In the genomic region with DNA sequence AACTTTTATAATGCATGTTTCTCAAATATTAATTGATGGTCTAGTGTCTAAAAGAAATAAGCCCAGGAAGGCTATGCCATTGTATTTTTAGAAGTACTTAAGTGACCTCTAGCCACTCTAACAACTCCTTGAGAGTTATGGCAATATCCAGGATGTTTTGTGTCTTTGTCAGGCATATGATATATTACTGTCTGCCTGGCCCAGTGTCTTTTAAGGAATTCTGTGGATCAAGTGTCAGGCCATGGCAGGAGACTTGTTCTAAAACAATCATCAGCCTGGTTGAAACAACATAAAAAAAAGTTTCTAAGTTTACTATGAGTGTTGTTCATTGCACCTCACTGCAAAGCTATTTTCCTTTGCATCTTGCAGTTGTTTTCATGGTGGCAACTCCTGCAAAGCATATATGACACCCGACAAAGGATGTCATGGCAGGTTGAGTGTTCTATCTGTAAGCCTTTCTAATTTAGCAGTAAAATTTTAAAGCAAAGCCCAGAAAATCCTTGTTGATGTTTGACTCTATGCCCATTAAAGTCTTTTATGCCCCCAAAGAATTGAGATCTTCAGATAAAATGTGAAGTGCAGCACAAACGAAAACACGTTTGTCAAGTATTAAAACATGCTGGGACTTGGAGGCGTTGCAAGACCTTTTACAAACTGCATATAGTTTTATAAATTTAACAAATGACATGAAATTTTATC, we compare ENCODE assay signal across 1 cellular context.
A peak's percentile ranks its signal among the peaks of the same experiment; 100 is the strongest.
TF ChIP-seq lines count a peak whose summit lies in the region.

No MANE protein-coding gene starts in this region.

TF ChIP-seq in SK-N-SH, 30 proteins besides CTCF, POLR2A, EP300 and RAD21 (continued from another document):
- TF ChIP-seq RXRA (IDR thresholded peaks at IDR 0.05; ENCODE audit: borderline replicate concordance, low read depth) (peak; percentile 49), TCF12 (IDR thresholded peaks at IDR 0.05) (peak; percentile 13; the same call in 1 of the 2 replicates)
